ENCODE assay signal across 1 cellular context in genomic region chr7:106067678-106068077, GRCh38.
TF ChIP-seq lines count a peak whose summit lies in the region.

No MANE protein-coding gene starts in this region.

TF ChIP-seq in IMR-90, 13 proteins besides CTCF, POLR2A, EP300 and RAD21:
- TF ChIP-seq BHLHE40 (IDR thresholded peaks at IDR 0.05; ENCODE audit: low read depth, low read length), result no peak
- TF ChIP-seq FOS (IDR thresholded peaks at IDR 0.05; ENCODE audit: low read depth, low read length), result no peak
- no peak for TF ChIP-seq MAFK (IDR thresholded peaks at IDR 0.05; ENCODE audit: low read depth, low read length)
- TF ChIP-seq CEBPB (IDR thresholded peaks at IDR 0.05; ENCODE audit: low read depth, low read length), result 0 out of 2 replicates have a peak, but pooled peaks have one; percentile 0
- TF ChIP-seq CHD1 (IDR thresholded peaks at IDR 0.05; ENCODE audit: low read depth, low read length), result no peak
- TF ChIP-seq MAZ (IDR thresholded peaks at IDR 0.05; ENCODE audit: borderline replicate concordance, low read depth, low read length), result no peak
